ENCODE assay signal across 8 cellular contexts in genomic region chr20:31718952-31719643, GRCh38. TPM values are rescaled to one million over a fixed set of nuclear protein-coding genes. Genes with fewer than 3 reads are reported as not detected.
DNase-seq lines count a peak whose midpoint lies in the region; ATAC-seq, FAIRE-seq and TF ChIP-seq lines count a peak whose summit lies in the region.

No MANE protein-coding gene starts in this region.

- TF ChIP-seq POLR2A in GM12892 (IDR thresholded peaks at IDR 0.05; ENCODE audit: low read depth, low read length): no peak

- no peak overlapping the region for H4K5ac ChIP-seq in mesendoderm (ENCODE audit: low read length)

- H3K4me2 ChIP-seq in astrocyte (ENCODE audit: low read length): peak overlapping the region; percentile 95
- no peak overlapping the region for H3K4me2 ChIP-seq in mesendoderm (ENCODE audit: low read length)

- ATAC-seq in memory B cell (ENCODE audit: low read depth): no peak
- no peak for ATAC-seq in aorta (ENCODE audit: low FRiP score)

- H3K4me3 ChIP-seq in astrocyte (ENCODE audit: insufficient read depth, low read depth, low read length): peak overlapping the region; percentile 72
- peak overlapping the region; percentile 94 to 99 for H3K4me3 ChIP-seq in aorta (ENCODE audit: low read length in 2 of 2)
- H3K4me3 ChIP-seq in mesendoderm (ENCODE audit: low read length): no peak overlapping the region

- H3K27me3 ChIP-seq in astrocyte (ENCODE audit: insufficient read depth, low read length): no peaks in the 10 kb centered on the region
- H3K27me3 ChIP-seq in aorta (ENCODE audit: control insufficient read depth in 1 of 2, insufficient read depth in 2 of 2, low read length in 1 of 2): no peaks in the 10 kb centered on the region
- H3K27me3 ChIP-seq in mesendoderm (ENCODE audit: insufficient read depth, low read length, poor library complexity): no peaks in the 10 kb centered on the region

- H3K27me3 Mint-ChIP-seq in astrocyte (ENCODE audit: low read depth, unreplicated experiment): no peaks in the 10 kb centered on the region
- H3K27me3 Mint-ChIP-seq in memory B cell: no peaks in the 10 kb centered on the region

- H3K4ac ChIP-seq in mesendoderm (ENCODE audit: low read depth, low read length): no peak overlapping the region

- no peak overlapping the region for H2BK5ac ChIP-seq in mesendoderm (ENCODE audit: low read length)

- no peak overlapping the region for H2AFZ ChIP-seq in astrocyte (ENCODE audit: low read depth, low read length)

- H3K27ac ChIP-seq in astrocyte (ENCODE audit: low read depth, low read length): peak overlapping the region; percentile 95
- H3K27ac ChIP-seq in aorta (ENCODE audit: low read depth in 1 of 2, low read length in 2 of 2): peak overlapping the region; percentile 59 to 65
- no peak overlapping the region for H3K27ac ChIP-seq in mesendoderm (ENCODE audit: low read depth, low read length)

- H2BK120ac ChIP-seq in mesendoderm (ENCODE audit: low read depth, low read length): no peak overlapping the region

- intact Hi-C loops in aorta (cut with DNase I): no loop called here

- H3K4me3 Mint-ChIP-seq in astrocyte (ENCODE audit: unreplicated experiment) (peak overlapping the region; percentile 92), memory B cell (peak overlapping the region; percentile 60)

- H4K20me1 ChIP-seq in astrocyte (ENCODE audit: insufficient read depth, low read length): peaks cover 21% of the 10 kb centered on the region

- peaks cover 52% of the 10 kb centered on the region for H3K4me1 Mint-ChIP-seq in astrocyte (ENCODE audit: low read depth, unreplicated experiment)
- H3K4me1 Mint-ChIP-seq in memory B cell: peaks cover 54% of the 10 kb centered on the region

- no peak overlapping the region for H2BK15ac ChIP-seq in mesendoderm (replicated peaks; ENCODE audit: low read depth)

- H2AK5ac ChIP-seq in mesendoderm (ENCODE audit: low read length): no peak overlapping the region

- no peak overlapping the region for H3K18ac ChIP-seq in mesendoderm (ENCODE audit: low read length)

- peaks cover 91% of the 10 kb centered on the region for H3K79me2 ChIP-seq in astrocyte (ENCODE audit: insufficient read depth, low read length)
- peaks cover 30% of the 10 kb centered on the region for H3K79me2 ChIP-seq in mesendoderm (ENCODE audit: control insufficient read depth, insufficient read depth, low read length)

- H3K79me1 ChIP-seq in mesendoderm (ENCODE audit: low read length): peaks cover 7% of the 10 kb centered on the region

- no peak for TF ChIP-seq CTCF in astrocyte (IDR thresholded peaks at IDR 0.05; ENCODE audit: insufficient read depth, low read depth, low read length)

- H3K9ac ChIP-seq in astrocyte (ENCODE audit: low read length) (peak overlapping the region; percentile 97), mesendoderm (ENCODE audit: low read length) (no peak overlapping the region)

- no peak for FAIRE-seq in astrocyte (lab: Jason Lieb, UNC)
- FAIRE-seq in HTR-8/SVneo (lab: Jason Lieb, UNC): no peak
- no peak for FAIRE-seq in GM12892 (lab: Jason Lieb, UNC)

- WGBS in aorta, 2 donors: 24 to 28% methylated on average over 6 of the region's 6 CpGs
- WGBS in mesendoderm (ENCODE audit: extremely low coverage, insufficient coverage, low lambda C conversion rate): no CpG with 5 or more reads among the region's 6 CpGs

- H3K4me1 ChIP-seq in astrocyte (ENCODE audit: insufficient read depth, low read length) (peaks cover 58% of the 10 kb centered on the region), aorta (ENCODE audit: control insufficient read depth in 1 of 2, insufficient read depth in 2 of 2, low read length in 2 of 2) (peaks cover 0 to under 1% of the 10 kb centered on the region in 2 donors), mesendoderm (ENCODE audit: control insufficient read depth, low read depth, low read length) (peaks cover 16% of the 10 kb centered on the region)

- DNase-seq in stimulated activated CD4-positive, alpha-beta T cell treated with anti-CD3 and anti-CD28 coated beads, Interleukin-15, amount 100 ng/mL, for 24 hours: peak; percentile 34
- no peak for DNase-seq in stimulated activated CD4-positive, alpha-beta T cell treated with anti-CD3 and anti-CD28 coated beads, Interleukin-4, amount 100 ng/mL, for 24 hours
- DNase-seq in astrocyte (ENCODE audit: low read depth) (no peak), memory B cell (ENCODE audit: low spot score in 2 of 2) (no peak), aorta (no peak), mesendoderm (no peak), HTR-8/SVneo (ENCODE audit: insufficient read length, low spot score) (no peak), GM12892 (ENCODE audit: insufficient read length) (no peak)

- H3K27ac Mint-ChIP-seq in astrocyte (ENCODE audit: unreplicated experiment) (peak overlapping the region; percentile 96), memory B cell (no peak overlapping the region)

- no peak overlapping the region for H3K56ac ChIP-seq in mesendoderm (ENCODE audit: low read length)

- H3K9me3 Mint-ChIP-seq in astrocyte (ENCODE audit: unreplicated experiment): no peaks in the 10 kb centered on the region
- no peaks in the 10 kb centered on the region for H3K9me3 Mint-ChIP-seq in memory B cell

- H3K36me3 ChIP-seq in astrocyte (ENCODE audit: insufficient read depth, low read length) (peaks cover 13% of the 10 kb centered on the region), aorta (ENCODE audit: control insufficient read depth in 1 of 2, insufficient read depth in 2 of 2, low read length in 1 of 2) (peaks cover 0 to 2% of the 10 kb centered on the region in 2 donors), mesendoderm (ENCODE audit: control insufficient read depth, insufficient read depth, low read length) (no peaks in the 10 kb centered on the region)

- no peak overlapping the region for H4K8ac ChIP-seq in mesendoderm (ENCODE audit: low read depth, low read length)

- no peak overlapping the region for H3K23ac ChIP-seq in mesendoderm (ENCODE audit: low read length)

- H3K36me3 Mint-ChIP-seq in astrocyte (ENCODE audit: low read depth, unreplicated experiment): peaks cover 39% of the 10 kb centered on the region
- peaks cover 14% of the 10 kb centered on the region for H3K36me3 Mint-ChIP-seq in memory B cell

- H3K9me3 ChIP-seq in astrocyte (ENCODE audit: insufficient read depth, low read depth, low read length): no peaks in the 10 kb centered on the region
- H3K9me3 ChIP-seq in aorta (ENCODE audit: control insufficient read depth, low read length): no peaks in the 10 kb centered on the region

RNA-seq across cellular contexts. Expression of gene BCL2L1, which starts 3.6 kb away (rescaled TPM):
- 103 and 149 TPM in 2 replicates for total RNA-seq in astrocyte
- total RNA-seq in aorta: 100 to 1,000 TPM in 1 of 2 donors, 10 to 100 TPM in 1; 69.1 to 107 TPM
- 100 to 1,000 TPM; 103 to 104 TPM for polyA plus RNA-seq in aorta
- 41.9 TPM for polyA plus RNA-seq in mesendoderm (2013, experiment 1 of 2)
- 43.7 TPM for polyA plus RNA-seq in mesendoderm (2013, experiment 2 of 2)
- polyA plus RNA-seq in GM12892 (2012; ENCODE audit: missing spikeins): 45.0 TPM

RNA-seq across cellular contexts. Expression of gene TPX2, which starts 20.0 kb away (rescaled TPM):
- total RNA-seq in astrocyte (31.7 and 41.6 TPM in 2 replicates), aorta (1 to 10 TPM in 1 of 2 donors, under 1 TPM in 1; 0.75 to 2.1 TPM)
- polyA plus RNA-seq in aorta: 1 to 10 TPM; 1.6 to 5.4 TPM
- polyA plus RNA-seq in mesendoderm (2013, experiment 1 of 2): 119 TPM
- polyA plus RNA-seq in mesendoderm (2013, experiment 2 of 2): 120 TPM
- 35.8 TPM for polyA plus RNA-seq in GM12892 (2012; ENCODE audit: missing spikeins)

Comparison
In these comparisons a context has a peak if more than half of its experiments do, and no peak if none do; other contexts are left out.
1. RNA of gene TPX2, which starts 20.0 kb away (total RNA-seq): 31.7 to 41.6 TPM in astrocyte; 0.75 to 2.1 TPM in aorta; every median in the first group is over 10 times any median in the second.